ENCODE assay signal across 9 cellular contexts in genomic region chr15:89016549-89017041, GRCh38.
DNase-seq lines count a peak whose midpoint lies in the region; ATAC-seq and TF ChIP-seq lines count a peak whose summit lies in the region.
"Had no signal": no experiment of that assay in that cellular context is flagged by ENCODE, and none has a peak within 500 bp of the region (broad histone marks: within the 10 kb centered on the region; RNA-seq: fewer than 3 reads in every experiment).

No MANE protein-coding gene starts in this region.

- DNase-seq in G401 (ENCODE audit: low spot score) (peak; percentile 6), PC-9 (peak; percentile 50 to 87), epithelial cell of proximal tubule (ENCODE audit: low read depth) (peak; percentile 66), psoas muscle (peak in 1 of 2 donors; percentile 18), NCI-H82 treated with DMSO at 0.1 percent for 48 hours (lab: John Stamatoyannopoulos, UW; ENCODE audit: unreplicated experiment) (no peak), foreskin fibroblast (no peak)
- no peak for DNase-seq in stimulated activated naive CD4-positive, alpha-beta T cell (lab: John Stamatoyannopoulos, UW)
- DNase-seq: activated gamma-delta T cell had no signal

- H3K36me3 ChIP-seq in PC-9 (ENCODE audit: low read depth) (no peaks in the 10 kb centered on the region), psoas muscle (ENCODE audit: insufficient read depth in 1 of 2, low read depth in 1 of 2) (no peaks in the 10 kb centered on the region)

- POLR2A ChIA-PET in PC-9 (lab: Charles Lee; ENCODE audit: unreplicated experiment) = no interaction called here

- H3K27ac ChIP-seq in PC-9 (peak overlapping the region; percentile 44), psoas muscle (peak overlapping the region; percentile 62)

- H3K4me1 ChIP-seq in PC-9 (replicated peaks; ENCODE audit: insufficient read depth) = peaks cover 15% of the 10 kb centered on the region
- peaks cover 20% of the 10 kb centered on the region for H3K4me1 ChIP-seq in psoas muscle

- no peaks in the 10 kb centered on the region for H3K27me3 ChIP-seq in PC-9 (ENCODE audit: insufficient read depth, low read depth)
- no peaks in the 10 kb centered on the region for H3K27me3 ChIP-seq in psoas muscle (ENCODE audit: insufficient read depth in 3 of 3, low read length in 2 of 3)

- H3K4me2 ChIP-seq in PC-9 = peak overlapping the region; percentile 72

- H3K9me2 ChIP-seq in PC-9 (ENCODE audit: insufficient read depth) = no peaks in the 10 kb centered on the region

- BruUV-seq in PC-9 (replicated peaks; lab: Mats Ljungman, UMichigan) = no TSS peak

- no peaks in the 10 kb centered on the region for H4K20me1 ChIP-seq in PC-9 (ENCODE audit: insufficient read depth)

- intact Hi-C loops in PC-9 (cut with micrococcal nuclease; ENCODE audit: unreplicated experiment) (loop anchor here (1.0 to 10.0 kb wide), 4 partner anchors 112 to 542 kb away; partner anchors contain the start of gene HAPLN3), psoas muscle (cut with DNase I) (loop anchor here (2.0 to 5.0 kb wide), 2 partner anchors 109 to 112 kb away; no protein-coding TSS in a partner anchor)

- H3K4me3 ChIP-seq in PC-9 (peak overlapping the region; percentile 42; the same call in 1 of the 2 replicates), epithelial cell of proximal tubule (ENCODE audit: low read depth, low read length) (no peak overlapping the region), psoas muscle (peak overlapping the region; percentile 54), foreskin fibroblast (ENCODE audit: low read depth in 1 of 2, low read length in 2 of 2) (no peak overlapping the region)

- H2AFZ ChIP-seq in PC-9 = peak overlapping the region; percentile 74

- H3F3A ChIP-seq in PC-9 (ENCODE audit: insufficient read depth, low read depth) = peaks cover 13% of the 10 kb centered on the region; the same call in 1 of the 2 replicates

- in situ Hi-C loops in G401 (cut with HindIII; ENCODE audit: low sequenced_read_pairs) = no loop called here

- TF ChIP-seq CTCF in PC-9 (conservative IDR thresholded peaks at IDR 0.05) (no peak), epithelial cell of proximal tubule (conservative IDR thresholded peaks at IDR 0.05; ENCODE audit: low read depth, low read length) (no peak), psoas muscle (IDR thresholded peaks at IDR 0.05) (no peak), foreskin fibroblast (IDR thresholded peaks at IDR 0.05; ENCODE audit: low read depth, low read length) (no peak)

- CTCF ChIA-PET in PC-9 (lab: Charles Lee) = interaction anchor here (0.6 kb wide), 1 partner anchor 14 kb away, joined by 7 read pairs; no protein-coding TSS in a partner anchor

- no peaks in the 10 kb centered on the region for H3K79me2 ChIP-seq in PC-9 (ENCODE audit: low read depth)

- WGBS in psoas muscle, 3 donors = 30 to 43% (median 36%) methylated on average over 10 of the region's 10 CpGs

- TF ChIP-seq POLR2A in GM18505 (IDR thresholded peaks at IDR 0.05; ENCODE audit: borderline replicate concordance, extremely low read depth, insufficient read depth, insufficient read length) = no peak

- peak; percentile 15 to 48 (median 24) for ATAC-seq in psoas muscle
- no peak for ATAC-seq in GM18505 (IDR thresholded peaks at IDR 0.05; ENCODE audit: unreplicated experiment)

- H3K9me3 ChIP-seq in PC-9 (ENCODE audit: insufficient read depth, low read depth) (no peaks in the 10 kb centered on the region), psoas muscle (no peaks in the 10 kb centered on the region)

Comparison
In these comparisons a context has a peak if more than half of its experiments do, and no peak if none do; other contexts are left out.
1. DNase-seq: peak in G401 (single experiment), PC-9 (2 of 2) and epithelial cell of proximal tubule (single experiment); none in stimulated activated naive CD4-positive, alpha-beta T cell (0 of 6), NCI-H82 treated with DMSO at 0.1 percent for 48 hours (single experiment) and foreskin fibroblast (0 of 2).
2. H3K4me3 ChIP-seq: peak in PC-9 (single experiment) and psoas muscle (single experiment); none in epithelial cell of proximal tubule (single experiment) and foreskin fibroblast (0 of 2).